ENCODE assay signal across 8 cellular contexts in genomic region chr12:6827437-6827894, GRCh38. TPM values are rescaled to one million over a fixed set of nuclear protein-coding genes. Genes with fewer than 3 reads are reported as not detected.
A peak's percentile ranks its signal among the peaks of the same experiment; 100 is the strongest.
DNase-seq lines count a peak whose midpoint lies in the region; ATAC-seq and TF ChIP-seq lines count a peak whose summit lies in the region.

No MANE protein-coding gene starts in this region.

- H3K9me3 ChIP-seq in GM23248 (ENCODE audit: low read depth) (no peaks in the 10 kb centered on the region), mucosa of descending colon (no peaks in the 10 kb centered on the region)

- CTCF ChIA-PET in activated CD8-positive, alpha-beta T cell treated with anti-CD3 and anti-CD28 coated beads, Interleukin-2, amount 10 ng/mL, durations not matched to agents 7 days and 5 days (lab: Charles Lee) = interaction anchor here (0.9 to 10.3 kb wide), 6 partner anchors 8 to 74 kb away, joined by 3 to 116 read pairs (median 4); partner anchors contain the start of gene MLF2

- in situ Hi-C loops in GM23248 (cut with MboI) = no loop called here

- peak overlapping the region; percentile 46 for H3K4me3 ChIP-seq in GM23248
- no peak overlapping the region for H3K4me3 ChIP-seq in mucosa of descending colon

- intact Hi-C loops in mucosa of descending colon (cut with DNase I, micrococcal nuclease) = loop anchor here (5.0 to 10.0 kb wide), 2 partner anchors 75 to 93 kb away; partner anchors contain the start of gene MLF2 (in 1 of the 2)

- POLR2A ChIA-PET in activated CD8-positive, alpha-beta T cell treated with anti-CD3 and anti-CD28 coated beads, Interleukin-2, amount 10 ng/mL, durations not matched to agents 7 days and 5 days (lab: Charles Lee) = no interaction called here

- DNase-seq in 8988T (peak; percentile 83), GM23248 (peak; percentile 90), NCI-H345 (lab: John Stamatoyannopoulos, UW) (peak; percentile 87), epidermal melanocyte (ENCODE audit: insufficient read length, low spot score) (peak; percentile 99), mucosa of descending colon (peak; percentile 76 to 87 (median 82))
- DNase-seq in activated CD8-positive, alpha-beta T cell treated with anti-CD3 and anti-CD28 coated beads, Interleukin-2, amount 10 ng/mL, durations not matched to agents 7 days and 5 days = peak; percentile 56
- DNase-seq in stimulated activated naive B cell treated with anti-CD40 and anti-IgM and Interleukin-4, amounts not matched to agents 10 μg/mL and 1 μg/mL and 100 μg/mL, for 72 hours = no peak

- H3K36me3 Mint-ChIP-seq in activated CD8-positive, alpha-beta T cell treated with anti-CD3 and anti-CD28 coated beads, Interleukin-2, amount 10 ng/mL, durations not matched to agents 7 days and 5 days (ENCODE audit: low read depth) = no peaks in the 10 kb centered on the region
- H3K36me3 Mint-ChIP-seq in stimulated activated naive B cell treated with anti-CD40 and anti-IgM and Interleukin-4, amounts not matched to agents 10 μg/mL and 1 μg/mL and 100 μg/mL, for 72 hours = no peaks in the 10 kb centered on the region

- H3K4me1 ChIP-seq in GM23248 (ENCODE audit: insufficient read depth) (peaks cover 23% of the 10 kb centered on the region), mucosa of descending colon (ENCODE audit: low read depth) (peaks cover 6% of the 10 kb centered on the region)

- H4K20me1 ChIP-seq in GM23248 (ENCODE audit: insufficient read depth) = no peaks in the 10 kb centered on the region

- peak overlapping the region; percentile 27; the same call in 1 of the 2 replicates for H3K9ac ChIP-seq in GM23248

- no peaks in the 10 kb centered on the region for H3K9me3 Mint-ChIP-seq in activated CD8-positive, alpha-beta T cell treated with anti-CD3 and anti-CD28 coated beads, Interleukin-2, amount 10 ng/mL, durations not matched to agents 7 days and 5 days (ENCODE audit: insufficient read depth)
- H3K9me3 Mint-ChIP-seq in stimulated activated naive B cell treated with anti-CD40 and anti-IgM and Interleukin-4, amounts not matched to agents 10 μg/mL and 1 μg/mL and 100 μg/mL, for 72 hours = no peaks in the 10 kb centered on the region

- no peaks in the 10 kb centered on the region for H3K9me2 ChIP-seq in GM23248 (ENCODE audit: insufficient read depth)

- peak overlapping the region; percentile 25; the same call in 1 of the 2 replicates for H3K27ac ChIP-seq in GM23248

- H3K27ac Mint-ChIP-seq in activated CD8-positive, alpha-beta T cell treated with anti-CD3 and anti-CD28 coated beads, Interleukin-2, amount 10 ng/mL, durations not matched to agents 7 days and 5 days = no peak overlapping the region
- H3K27ac Mint-ChIP-seq in stimulated activated naive B cell treated with anti-CD40 and anti-IgM and Interleukin-4, amounts not matched to agents 10 μg/mL and 1 μg/mL and 100 μg/mL, for 72 hours = peak overlapping the region; percentile 40

- 0 out of 2 replicates have a peak, but pooled peaks cover 4% of the 10 kb centered on the region for H3K36me3 ChIP-seq in GM23248 (ENCODE audit: low read depth)
- no peaks in the 10 kb centered on the region for H3K36me3 ChIP-seq in mucosa of descending colon (ENCODE audit: low read depth)

- TF ChIP-seq CTCF in mucosa of descending colon (IDR thresholded peaks at IDR 0.05) = no peak

- H3K79me2 ChIP-seq in GM23248 (ENCODE audit: insufficient read depth) = peaks cover 25% of the 10 kb centered on the region

- H3K27me3 Mint-ChIP-seq in activated CD8-positive, alpha-beta T cell treated with anti-CD3 and anti-CD28 coated beads, Interleukin-2, amount 10 ng/mL, durations not matched to agents 7 days and 5 days (ENCODE audit: low read depth) = peaks cover 68% of the 10 kb centered on the region
- peaks cover 86 to 94% of the 10 kb centered on the region in 2 donors for H3K27me3 Mint-ChIP-seq in stimulated activated naive B cell treated with anti-CD40 and anti-IgM and Interleukin-4, amounts not matched to agents 10 μg/mL and 1 μg/mL and 100 μg/mL, for 72 hours

- ATAC-seq in activated CD8-positive, alpha-beta T cell treated with anti-CD3 and anti-CD28 coated beads, Interleukin-2, amount 10 ng/mL, durations not matched to agents 7 days and 5 days = no peak
- ATAC-seq in mucosa of descending colon (peak; percentile 43), HG03378 (IDR thresholded peaks at IDR 0.05; ENCODE audit: unreplicated experiment) (no peak)
- ATAC-seq in stimulated activated naive B cell treated with anti-CD40 and anti-IgM and Interleukin-4, amounts not matched to agents 10 μg/mL and 1 μg/mL and 100 μg/mL, for 72 hours (replicated peaks) = no peak

- peaks cover 7% of the 10 kb centered on the region for H3K27me3 ChIP-seq in GM23248 (replicated peaks; ENCODE audit: insufficient read depth)

- H2AFZ ChIP-seq in GM23248 = peak overlapping the region; percentile 34; the same call in 1 of the 2 replicates

- WGBS in GM23248 (ENCODE audit: low coverage in 1 of 2, low lambda C conversion rate in 2 of 2, missing lambda C conversion rate in 2 of 2), 2 experiments = 1 to 3% methylated on average over 8 of the region's 8 CpGs

- peak overlapping the region; percentile 37 for H3K4me3 Mint-ChIP-seq in activated CD8-positive, alpha-beta T cell treated with anti-CD3 and anti-CD28 coated beads, Interleukin-2, amount 10 ng/mL, durations not matched to agents 7 days and 5 days
- H3K4me3 Mint-ChIP-seq in stimulated activated naive B cell treated with anti-CD40 and anti-IgM and Interleukin-4, amounts not matched to agents 10 μg/mL and 1 μg/mL and 100 μg/mL, for 72 hours = peak overlapping the region; percentile 44 to 64

- H3K4me2 ChIP-seq in GM23248 (ENCODE audit: unreplicated experiment) = peak overlapping the region; percentile 54

- H3K4me1 Mint-ChIP-seq in activated CD8-positive, alpha-beta T cell treated with anti-CD3 and anti-CD28 coated beads, Interleukin-2, amount 10 ng/mL, durations not matched to agents 7 days and 5 days (ENCODE audit: low read depth) = peaks cover 24% of the 10 kb centered on the region
- H3K4me1 Mint-ChIP-seq in stimulated activated naive B cell treated with anti-CD40 and anti-IgM and Interleukin-4, amounts not matched to agents 10 μg/mL and 1 μg/mL and 100 μg/mL, for 72 hours = peaks cover 24 to 30% of the 10 kb centered on the region in 2 donors

- H3F3A ChIP-seq in GM23248 (ENCODE audit: insufficient read depth) = no peaks in the 10 kb centered on the region; the same call in 1 of the 2 replicates

RNA-seq across cellular contexts. Expression of gene P3H3, which starts 0.7 kb away (rescaled TPM):
- total RNA-seq in GM23248 (2014; rRNA removed; shearing (Covaris generic)) = 32.5 and 43.0 TPM in 2 replicates
- polyA plus RNA-seq in GM23248 (2016; fragmentation: Nextera tagmentation; extraction: Ambion mirVana) = 37.6 and 39.1 TPM in 2 replicates
- under 1 TPM in 1 of 2 experiments, not detected in 1; 0.26 TPM for total RNA-seq in activated CD8-positive, alpha-beta T cell treated with anti-CD3 and anti-CD28 coated beads, Interleukin-2, amount 10 ng/mL, durations not matched to agents 7 days and 5 days
- 10 to 100 TPM in 1 of 3 donors, 1 to 10 TPM in 2; 1.6 to 24.2 (median 5.2) TPM for total RNA-seq in mucosa of descending colon

RNA-seq across cellular contexts. Expression of gene GPR162, which starts 5.8 kb away (rescaled TPM):
- 0.51 and 2.8 TPM in 2 replicates for total RNA-seq in GM23248 (2014; rRNA removed; shearing (Covaris generic))
- polyA plus RNA-seq in GM23248 (2016; fragmentation: Nextera tagmentation; extraction: Ambion mirVana) = 0.14 and 0.21 TPM in 2 replicates
- total RNA-seq in activated CD8-positive, alpha-beta T cell treated with anti-CD3 and anti-CD28 coated beads, Interleukin-2, amount 10 ng/mL, durations not matched to agents 7 days and 5 days = under 1 TPM; 0.13 to 0.34 TPM
- total RNA-seq in mucosa of descending colon = 10 to 100 TPM in 1 of 3 donors, 1 to 10 TPM in 2; 1.7 to 18.6 (median 3.1) TPM

RNA-seq across cellular contexts. Expression of gene GNB3, which starts 13.3 kb away (rescaled TPM):
- total RNA-seq in GM23248 (2014; rRNA removed; shearing (Covaris generic)) = 1.0 and 3.2 TPM in 2 replicates
- polyA plus RNA-seq in GM23248 (2016; fragmentation: Nextera tagmentation; extraction: Ambion mirVana) = 1.5 and 2.2 TPM in 2 replicates
- total RNA-seq in activated CD8-positive, alpha-beta T cell treated with anti-CD3 and anti-CD28 coated beads, Interleukin-2, amount 10 ng/mL, durations not matched to agents 7 days and 5 days = under 1 TPM in 1 of 2 experiments, not detected in 1; 0.08 TPM
- total RNA-seq in mucosa of descending colon = 1 to 10 TPM in 1 of 3 donors, under 1 TPM in 2; 0.38 to 5.3 (median 0.96) TPM

RNA-seq across cellular contexts. Expression of gene CDCA3, which starts 23.6 kb away (rescaled TPM):
- total RNA-seq in GM23248 (2014; rRNA removed; shearing (Covaris generic)) = 19.6 and 23.9 TPM in 2 replicates
- 30.2 and 31.4 TPM in 2 replicates for polyA plus RNA-seq in GM23248 (2016; fragmentation: Nextera tagmentation; extraction: Ambion mirVana)
- total RNA-seq in activated CD8-positive, alpha-beta T cell treated with anti-CD3 and anti-CD28 coated beads, Interleukin-2, amount 10 ng/mL, durations not matched to agents 7 days and 5 days = 100 to 1,000 TPM; 103 to 115 TPM
- total RNA-seq in mucosa of descending colon = 10 to 100 TPM in 1 of 3 donors, 1 to 10 TPM in 2; 2.8 to 15.3 (median 5.2) TPM

RNA-seq across cellular contexts. Expression of gene USP5, which starts 24.5 kb away (rescaled TPM):
- total RNA-seq in GM23248 (2014; rRNA removed; shearing (Covaris generic)) = 96.2 and 97.5 TPM in 2 replicates
- 73.2 and 77.9 TPM in 2 replicates for polyA plus RNA-seq in GM23248 (2016; fragmentation: Nextera tagmentation; extraction: Ambion mirVana)
- 100 to 1,000 TPM; 105 to 108 TPM for total RNA-seq in activated CD8-positive, alpha-beta T cell treated with anti-CD3 and anti-CD28 coated beads, Interleukin-2, amount 10 ng/mL, durations not matched to agents 7 days and 5 days
- 10 to 100 TPM; 65.9 to 80.7 (median 79.7) TPM for total RNA-seq in mucosa of descending colon
